Comparison of ENCODE assay signal across 13 cellular contexts in genomic region chr1:232038704-232039103, GRCh38.
DNase-seq lines count a peak whose midpoint lies in the region; ATAC-seq lines count a peak whose summit lies in the region.
"Had no signal": no experiment of that assay in that cellular context is flagged by ENCODE, and none has a peak within 500 bp of the region (broad histone marks: within the 10 kb centered on the region; RNA-seq: fewer than 3 reads in every experiment).

No MANE protein-coding gene starts in this region.

- H3K4me3 Mint-ChIP-seq in CD8-positive, alpha-beta memory T cell: no peak overlapping the region
- H3K4me3 Mint-ChIP-seq: CD4-positive, alpha-beta memory T cell; GM23338; neural progenitor cell had no signal

- H3K4me1 ChIP-seq in CD8-positive, alpha-beta memory T cell (ENCODE audit: insufficient read depth, low read length): no peaks in the 10 kb centered on the region
- H3K4me1 ChIP-seq: neural progenitor cell had no signal

- CTCF ChIA-PET in CD8-positive, alpha-beta memory T cell (lab: Charles Lee): no interaction called here

- H3K27me3 ChIP-seq in CD8-positive, alpha-beta memory T cell (ENCODE audit: insufficient read depth, low read length, poor library complexity, severe bottlenecking): no peaks in the 10 kb centered on the region
- H3K27me3 ChIP-seq: neural progenitor cell, stomach had no signal

- no peak overlapping the region for H3K27ac Mint-ChIP-seq in CD8-positive, alpha-beta memory T cell
- H3K27ac Mint-ChIP-seq: CD4-positive, alpha-beta memory T cell; GM23338; neural progenitor cell had no signal

- H3K36me3 ChIP-seq in CD8-positive, alpha-beta memory T cell (ENCODE audit: insufficient read depth, low read length): no peaks in the 10 kb centered on the region
- H3K36me3 ChIP-seq: neural progenitor cell, stomach had no signal

- intact Hi-C loops in left cardiac atrium (cut with DNase I): no loop called here

- H3K9me3 ChIP-seq in CD8-positive, alpha-beta memory T cell (ENCODE audit: low read length): no peaks in the 10 kb centered on the region
- H3K9me3 ChIP-seq: stomach had no signal

- no peaks in the 10 kb centered on the region for H3K27me3 Mint-ChIP-seq in CD8-positive, alpha-beta memory T cell
- H3K27me3 Mint-ChIP-seq: CD4-positive, alpha-beta memory T cell had no signal

- H3K4me1 Mint-ChIP-seq in CD8-positive, alpha-beta memory T cell: no peaks in the 10 kb centered on the region
- H3K4me1 Mint-ChIP-seq: CD4-positive, alpha-beta memory T cell had no signal

- POLR2A ChIA-PET in CD8-positive, alpha-beta memory T cell (lab: Charles Lee): no interaction called here

- DNase-seq in DMS153 (lab: John Stamatoyannopoulos, UW): peak; percentile 34
- peak; percentile 45 for DNase-seq in NCI-H128 (lab: John Stamatoyannopoulos, UW; ENCODE audit: unreplicated experiment)
- peak; percentile 27 for DNase-seq in SHP77 treated with DMSO at 0.1 percent for 48 hours (lab: John Stamatoyannopoulos, UW)
- peak; percentile 30 for DNase-seq in left cardiac atrium
- DNase-seq in NCI-H2107 (lab: John Stamatoyannopoulos, UW): no peak
- DNase-seq in NAMALWA (ENCODE audit: low spot score): no peak
- no peak for DNase-seq in CD8-positive, alpha-beta memory T cell
- DNase-seq: CD4-positive, alpha-beta memory T cell; mesendoderm; NCI-H2227 treated with DMSO at 0.1 percent for 48 hours; stomach had no signal

- peaks cover 1 to 9% (median 6%) of the 10 kb centered on the region in 3 donors for H3K36me3 Mint-ChIP-seq in CD8-positive, alpha-beta memory T cell
- H3K36me3 Mint-ChIP-seq: neural progenitor cell had no signal

- no peak overlapping the region for H3K27ac ChIP-seq in CD8-positive, alpha-beta memory T cell (ENCODE audit: low read depth, low read length)
- H3K27ac ChIP-seq: neural progenitor cell, stomach had no signal

- H3K9me3 Mint-ChIP-seq in CD8-positive, alpha-beta memory T cell: no peaks in the 10 kb centered on the region
- H3K9me3 Mint-ChIP-seq: CD4-positive, alpha-beta memory T cell had no signal

- H3K4me3 ChIP-seq in CD8-positive, alpha-beta memory T cell (ENCODE audit: low read length): no peak overlapping the region
- H3K4me3 ChIP-seq: GM23338, neural progenitor cell, stomach had no signal

- ATAC-seq in left cardiac atrium: peak in 1 of 2 donors; percentile 32
- ATAC-seq: GM23338 had no signal

Comparison
In these comparisons a context has a peak if more than half of its experiments do, and no peak if none do; other contexts are left out.
1. DNase-seq: peak in DMS153 (single experiment), NCI-H128 (single experiment), SHP77 treated with DMSO at 0.1 percent for 48 hours (single experiment) and left cardiac atrium (single experiment); none in NCI-H2107 (single experiment), NAMALWA (single experiment) and CD8-positive, alpha-beta memory T cell (0 of 5).